Comparison of ENCODE assay signal across 24 cellular contexts in the genomic region with DNA sequence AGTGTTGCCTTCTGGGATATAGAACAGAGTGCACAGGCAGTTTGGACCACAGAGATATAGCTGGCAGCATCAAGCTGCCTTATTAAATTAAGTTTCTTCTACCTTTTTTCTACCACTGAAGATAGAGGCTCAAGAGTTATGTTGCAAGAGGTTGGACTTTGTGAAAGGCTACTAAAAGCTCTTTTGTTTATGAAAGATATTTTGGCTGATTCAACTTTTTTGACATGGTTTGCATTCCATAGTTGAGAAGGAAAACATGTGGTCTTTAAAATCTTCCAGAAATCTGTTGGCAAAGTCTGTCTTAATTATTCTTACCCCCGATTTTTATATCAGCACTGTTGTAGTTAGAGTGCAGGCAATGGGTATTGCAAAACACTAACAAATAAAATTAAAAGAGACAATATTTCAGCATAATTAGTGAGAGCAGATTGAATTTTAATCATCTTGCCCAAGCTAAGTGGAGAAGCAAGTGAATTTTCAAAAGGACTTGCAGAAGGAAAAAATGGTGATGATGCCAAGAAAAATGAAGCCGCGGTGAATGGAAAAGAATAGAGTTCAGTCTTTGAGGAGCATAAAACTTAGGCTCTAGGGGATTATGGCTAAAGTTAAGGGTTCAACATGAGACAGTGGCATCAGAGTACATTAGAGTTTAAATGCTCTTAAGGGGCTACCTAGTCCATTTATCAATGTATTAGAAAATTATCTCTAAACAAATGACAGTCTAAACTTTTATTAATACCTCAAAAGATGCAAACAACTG.
DNase-seq lines count a peak whose midpoint lies in the region; ATAC-seq, FAIRE-seq and TF ChIP-seq lines count a peak whose summit lies in the region.
"Had no signal": no experiment of that assay in that cellular context is flagged by ENCODE, and none has a peak within 500 bp of the region (broad histone marks: within the 10 kb centered on the region; RNA-seq: fewer than 3 reads in every experiment).

No MANE protein-coding gene starts in this region.

- no TSS peak for BruUV-seq in HepG2 (replicated peaks; lab: Mats Ljungman, UMichigan)

- H3K27ac ChIP-seq in left ventricle myocardium inferior (replicated peaks) (peak overlapping the region; percentile 60), HepG2 (ENCODE audit: extremely low read length, insufficient read depth, low read length) (no peak overlapping the region), thyroid gland (no peak overlapping the region)
- H3K27ac ChIP-seq: HL-60 had no signal

- H3K27me3 ChIP-seq in left ventricle myocardium inferior (ENCODE audit: low read depth) (no peaks in the 10 kb centered on the region), HepG2 (ENCODE audit: control insufficient read depth in 1 of 2, insufficient read depth in 2 of 2, low read length in 2 of 2) (no peaks in the 10 kb centered on the region), thyroid gland (no peaks in the 10 kb centered on the region)
- H3K27me3 ChIP-seq: BE2C had no signal

- POLR2A ChIA-PET in HepG2 (lab: Yijun Ruan, JAX): no interaction called here

- in situ Hi-C loops in HepG2 (cut with HindIII; ENCODE audit: extremely low pct_ligation_motif_present, low pct_unique_long_range_greater_than_20kb): no loop called here

- CTCF ChIA-PET in HepG2 (lab: Yijun Ruan, JAX; ENCODE audit: low intra/inter-chr PET ratio, low total read pairs): no interaction called here

- no peak overlapping the region for H3K4me2 ChIP-seq in HepG2 (ENCODE audit: low read depth, low read length)

- no peaks in the 10 kb centered on the region for H3K79me2 ChIP-seq in HepG2 (ENCODE audit: insufficient read depth, low read length)

- H2AFZ ChIP-seq in HepG2 (ENCODE audit: low read length): no peak overlapping the region

- no peak for TF ChIP-seq RAD21 in HepG2 (CRISPR knock-in tag; IDR thresholded peaks at IDR 0.05)

- DNase-seq in M059J (ENCODE audit: low read depth): peak; percentile 47
- peak; percentile 94 for DNase-seq in fibroblast of gingiva (ENCODE audit: low read depth)
- no peak for DNase-seq in left ventricle myocardium inferior
- no peak for DNase-seq in sciatic nerve (ENCODE audit: low spot score)
- no peak for DNase-seq in HepG2 (ENCODE audit: low spot score)
- DNase-seq in thyroid gland: no peak
- DNase-seq: BE2C, Calu3, DMS79 treated with DMSO at 0.1 percent for 48 hours, GF-D8, Karpas-422, NCI-H1092 treated with DMSO at 0.1 percent for 48 hours, NCI-H1436, NCI-H187, NCI-H2081 treated with DMSO at 0.1 percent for 48 hours, NCI-H2171, NCI-H226, NCI-H510A treated with DMSO at 0.1 percent for 48 hours, NCI-H774, PC-3, SHP77 treated with DMSO at 0.1 percent for 48 hours had no signal

- no peak overlapping the region for H3K4me3 ChIP-seq in left ventricle myocardium inferior
- no peak overlapping the region for H3K4me3 ChIP-seq in HepG2 (replicated peaks in 1 of 3; ENCODE audit: insufficient read depth in 1 of 3, low read depth in 2 of 3, low read length in 3 of 3)
- H3K4me3 ChIP-seq in thyroid gland (replicated peaks in 1 of 3): no peak overlapping the region

- no peaks in the 10 kb centered on the region for H3K4me1 ChIP-seq in left ventricle myocardium inferior
- H3K4me1 ChIP-seq in HepG2 (ENCODE audit: insufficient read depth, low read length): no peaks in the 10 kb centered on the region
- H3K4me1 ChIP-seq in thyroid gland: no peaks in the 10 kb centered on the region
- H3K4me1 ChIP-seq: BE2C had no signal

- H4K20me1 ChIP-seq in HepG2 (ENCODE audit: insufficient read depth, low read length): no peaks in the 10 kb centered on the region

- peak; percentile 77 for ATAC-seq in sciatic nerve
- no peak for ATAC-seq in HepG2
- ATAC-seq in HG02852 (IDR thresholded peaks at IDR 0.05; ENCODE audit: unreplicated experiment): no peak
- ATAC-seq: PC-3 had no signal

- FAIRE-seq in HepG2 (lab: Jason Lieb, UNC): no peak
- FAIRE-seq: GM12891 had no signal

- H3K9ac ChIP-seq in HepG2 (ENCODE audit: insufficient read depth, low read depth, low read length): no peak overlapping the region

- TF ChIP-seq CTCF in left ventricle myocardium inferior (IDR thresholded peaks at IDR 0.05; ENCODE audit: borderline replicate concordance): no peak
- no peak for TF ChIP-seq CTCF in HepG2 (CRISPR knock-in tag; IDR thresholded peaks at IDR 0.05)
- TF ChIP-seq CTCF in thyroid gland (IDR thresholded peaks at IDR 0.05): no peak

- 66% methylated on average over 3 of the region's 3 CpGs for WGBS in HepG2 (ENCODE audit: low lambda C conversion rate)
- whole genome bisulfite sequencing in thyroid gland, 2 donors: 69 to 80% methylated on average over 3 of the region's 3 CpGs

- peaks cover 31% of the 10 kb centered on the region for H3K9me3 ChIP-seq in left ventricle myocardium inferior (replicated peaks)
- H3K9me3 ChIP-seq in HepG2 (ENCODE audit: low read length): peaks cover 73% of the 10 kb centered on the region
- no peaks in the 10 kb centered on the region for H3K9me3 ChIP-seq in thyroid gland

- intact Hi-C loops in left ventricle myocardium inferior (cut with micrococcal nuclease) (no loop called here), sciatic nerve (cut with DNase I) (no loop called here), HepG2 (cut with micrococcal nuclease; ENCODE audit: unreplicated experiment) (no loop called here), thyroid gland (cut with DNase I) (no loop called here)

- no peak for TF ChIP-seq POLR2A in HepG2 (IDR thresholded peaks at IDR 0.05; ENCODE audit: insufficient read depth in 1 of 2, low read depth in 2 of 2, low read length in 2 of 2)
- no peak for TF ChIP-seq POLR2A in thyroid gland (IDR thresholded peaks at IDR 0.05)

- H3K36me3 ChIP-seq in left ventricle myocardium inferior: no peaks in the 10 kb centered on the region
- H3K36me3 ChIP-seq in HepG2 (replicated peaks in 1 of 2; ENCODE audit: control insufficient read depth in 1 of 2, insufficient read depth in 2 of 2, low read length in 2 of 2): no peaks in the 10 kb centered on the region
- H3K36me3 ChIP-seq in thyroid gland: no peaks in the 10 kb centered on the region
- H3K36me3 ChIP-seq: BE2C had no signal

- TF ChIP-seq EP300 in HepG2 (IDR thresholded peaks at IDR 0.05; ENCODE audit: low read depth in 2 of 2, low read length in 2 of 2) (no peak), HepG2 (CRISPR knock-in tag; IDR thresholded peaks at IDR 0.05; ENCODE audit: borderline replicate concordance) (no peak)

TF ChIP-seq in HepG2, 621 proteins besides CTCF, POLR2A, EP300 and RAD21 (continues in another document):
- TF ChIP-seq, protein P1, sequence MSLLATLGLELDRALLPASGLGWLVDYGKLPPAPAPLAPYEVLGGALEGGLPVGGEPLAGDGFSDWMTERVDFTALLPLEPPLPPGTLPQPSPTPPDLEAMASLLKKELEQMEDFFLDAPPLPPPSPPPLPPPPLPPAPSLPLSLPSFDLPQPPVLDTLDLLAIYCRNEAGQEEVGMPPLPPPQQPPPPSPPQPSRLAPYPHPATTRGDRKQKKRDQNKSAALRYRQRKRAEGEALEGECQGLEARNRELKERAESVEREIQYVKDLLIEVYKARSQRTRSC (CRISPR knock-in tag; IDR thresholded peaks at IDR 0.05; ENCODE audit: low read depth): no peak
- no peak for TF ChIP-seq ZEB1 (IDR thresholded peaks at IDR 0.05; ENCODE audit: insufficient replicate concordance, low read depth)
- TF ChIP-seq SETDB1 (CRISPR knock-in tag; IDR thresholded peaks at IDR 0.05; ENCODE audit: borderline replicate concordance): no peak
- TF ChIP-seq, protein P2, sequence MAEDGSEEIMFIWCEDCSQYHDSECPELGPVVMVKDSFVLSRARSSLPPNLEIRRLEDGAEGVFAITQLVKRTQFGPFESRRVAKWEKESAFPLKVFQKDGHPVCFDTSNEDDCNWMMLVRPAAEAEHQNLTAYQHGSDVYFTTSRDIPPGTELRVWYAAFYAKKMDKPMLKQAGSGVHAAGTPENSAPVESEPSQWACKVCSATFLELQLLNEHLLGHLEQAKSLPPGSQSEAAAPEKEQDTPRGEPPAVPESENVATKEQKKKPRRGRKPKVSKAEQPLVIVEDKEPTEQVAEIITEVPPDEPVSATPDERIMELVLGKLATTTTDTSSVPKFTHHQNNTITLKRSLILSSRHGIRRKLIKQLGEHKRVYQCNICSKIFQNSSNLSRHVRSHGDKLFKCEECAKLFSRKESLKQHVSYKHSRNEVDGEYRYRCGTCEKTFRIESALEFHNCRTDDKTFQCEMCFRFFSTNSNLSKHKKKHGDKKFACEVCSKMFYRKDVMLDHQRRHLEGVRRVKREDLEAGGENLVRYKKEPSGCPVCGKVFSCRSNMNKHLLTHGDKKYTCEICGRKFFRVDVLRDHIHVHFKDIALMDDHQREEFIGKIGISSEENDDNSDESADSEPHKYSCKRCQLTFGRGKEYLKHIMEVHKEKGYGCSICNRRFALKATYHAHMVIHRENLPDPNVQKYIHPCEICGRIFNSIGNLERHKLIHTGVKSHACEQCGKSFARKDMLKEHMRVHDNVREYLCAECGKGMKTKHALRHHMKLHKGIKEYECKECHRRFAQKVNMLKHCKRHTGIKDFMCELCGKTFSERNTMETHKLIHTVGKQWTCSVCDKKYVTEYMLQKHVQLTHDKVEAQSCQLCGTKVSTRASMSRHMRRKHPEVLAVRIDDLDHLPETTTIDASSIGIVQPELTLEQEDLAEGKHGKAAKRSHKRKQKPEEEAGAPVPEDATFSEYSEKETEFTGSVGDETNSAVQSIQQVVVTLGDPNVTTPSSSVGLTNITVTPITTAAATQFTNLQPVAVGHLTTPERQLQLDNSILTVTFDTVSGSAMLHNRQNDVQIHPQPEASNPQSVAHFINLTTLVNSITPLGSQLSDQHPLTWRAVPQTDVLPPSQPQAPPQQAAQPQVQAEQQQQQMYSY (CRISPR knock-in tag; IDR thresholded peaks at IDR 0.05): no peak
- no peak for TF ChIP-seq ZNF10 (CRISPR knock-in tag; IDR thresholded peaks at IDR 0.05; ENCODE audit: borderline replicate concordance, low read depth)
- no peak for TF ChIP-seq PAWR (CRISPR knock-in tag; IDR thresholded peaks at IDR 0.05; ENCODE audit: borderline replicate concordance)
- TF ChIP-seq ZNF713 (CRISPR knock-in tag; IDR thresholded peaks at IDR 0.05): no peak
- TF ChIP-seq RFX5 (IDR thresholded peaks at IDR 0.05; ENCODE audit: low read depth, low read length): no peak
- TF ChIP-seq, protein P3, sequence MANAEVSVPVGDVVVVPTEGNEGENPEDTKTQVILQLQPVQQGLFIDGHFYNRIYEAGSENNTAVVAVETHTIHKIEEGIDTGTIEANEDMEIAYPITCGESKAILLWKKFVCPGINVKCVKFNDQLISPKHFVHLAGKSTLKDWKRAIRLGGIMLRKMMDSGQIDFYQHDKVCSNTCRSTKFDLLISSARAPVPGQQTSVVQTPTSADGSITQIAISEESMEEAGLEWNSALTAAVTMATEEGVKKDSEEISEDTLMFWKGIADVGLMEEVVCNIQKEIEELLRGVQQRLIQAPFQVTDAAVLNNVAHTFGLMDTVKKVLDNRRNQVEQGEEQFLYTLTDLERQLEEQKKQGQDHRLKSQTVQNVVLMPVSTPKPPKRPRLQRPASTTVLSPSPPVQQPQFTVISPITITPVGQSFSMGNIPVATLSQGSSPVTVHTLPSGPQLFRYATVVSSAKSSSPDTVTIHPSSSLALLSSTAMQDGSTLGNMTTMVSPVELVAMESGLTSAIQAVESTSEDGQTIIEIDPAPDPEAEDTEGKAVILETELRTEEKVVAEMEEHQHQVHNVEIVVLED (CRISPR knock-in tag; IDR thresholded peaks at IDR 0.05; ENCODE audit: borderline replicate concordance): no peak
- no peak for TF ChIP-seq ZSCAN25 (CRISPR knock-in tag; IDR thresholded peaks at IDR 0.05)

Comparison
In these comparisons a context has a peak if more than half of its experiments do, and no peak if none do; other contexts are left out.
1. DNase-seq: peak in M059J (single experiment) and fibroblast of gingiva (single experiment); none in left ventricle myocardium inferior (single experiment), sciatic nerve (single experiment), HepG2 (single experiment) and thyroid gland (0 of 2).